ENCODE assay signal across 28 cellular contexts in genomic region chr12:26027401-26027800, GRCh38.
DNase-seq lines count a peak whose midpoint lies in the region; ATAC-seq and TF ChIP-seq lines count a peak whose summit lies in the region.
"Had no signal": no experiment of that assay in that cellular context is flagged by ENCODE, and none has a peak within 500 bp of the region (broad histone marks: within the 10 kb centered on the region; RNA-seq: fewer than 3 reads in every experiment).

No MANE protein-coding gene starts in this region.

- H3K36me3 ChIP-seq in HEK293 (ENCODE audit: control insufficient read depth in 2 of 2, insufficient read depth in 1 of 2, low read length in 2 of 2), result no peaks in the 10 kb centered on the region
- H3K36me3 ChIP-seq: HAP-1, upper lobe of left lung had no signal

- H3K4me3 ChIP-seq in HEK293 (ENCODE audit: low read depth, low read length) (no peak overlapping the region), epithelial cell of esophagus (ENCODE audit: low read length) (no peak overlapping the region)
- H3K4me3 ChIP-seq: coronary artery, HAP-1, upper lobe of left lung had no signal

- no peak overlapping the region for H3K4me3 Mint-ChIP-seq in mesothelial cell of epicardium
- H3K4me3 Mint-ChIP-seq: activated CD8-positive, alpha-beta T cell treated with anti-CD3 and anti-CD28 coated beads for 36 hours; activated naive CD8-positive, alpha-beta T cell; CD4-positive, alpha-beta T cell; natural killer cell treated with Interleukin-12 subunit alpha and Interleukin-12 subunit beta and Interleukin-15 and Interleukin-18, amount 100 ng/mL, for 72 hours; stimulated activated memory B cell treated with anti-CD40 and anti-IgM and Interleukin-4, amounts not matched to agents 10 μg/mL and 1 μg/mL and 100 μg/mL, for 72 hours had no signal

- TF ChIP-seq CTCF in HEK293 (tag by site-specific recombination; IDR thresholded peaks at IDR 0.05) (no peak), epithelial cell of esophagus (IDR thresholded peaks at IDR 0.05; ENCODE audit: insufficient read depth, low read depth, low read length, missing control alignments) (no peak), mesothelial cell of epicardium (IDR thresholded peaks at IDR 0.05; ENCODE audit: unreplicated experiment) (no peak)

- POLR2A ChIA-PET in HEK293 (lab: Yijun Ruan, JAX), result no interaction called here

- H3K4me1 ChIP-seq in HEK293 (ENCODE audit: control insufficient read depth, insufficient read depth, low read length), result peaks cover 19% of the 10 kb centered on the region

- peak; percentile 8 for DNase-seq in epithelial cell of esophagus (ENCODE audit: low read depth)
- no peak for DNase-seq in mesothelial cell of epicardium (ENCODE audit: low spot score in 2 of 2, unreplicated experiment in 2 of 2)
- no peak for DNase-seq in SHP77 treated with DMSO at 0.1 percent for 48 hours (lab: John Stamatoyannopoulos, UW)
- no peak for DNase-seq in NCI-H2107 (lab: John Stamatoyannopoulos, UW)
- no peak for DNase-seq in COR-L47 (lab: John Stamatoyannopoulos, UW)
- DNase-seq: activated CD4-positive, alpha-beta T cell treated with anti-CD3 and anti-CD28 coated beads for 1 hour; activated CD8-positive, alpha-beta T cell treated with anti-CD3 and anti-CD28 coated beads for 36 hours; activated effector memory CD4-positive, alpha-beta T cell treated with Interleukin-2 at 50 U/mL for 16 hours; anterior cingulate cortex; CD4-positive, alpha-beta T cell; effector memory CD4-positive, alpha-beta T cell; foreskin melanocyte; Kasumi-1; left ventricle myocardium superior; NCI-H510A; stimulated activated CD4-positive, alpha-beta T cell treated with anti-CD3 and anti-CD28 coated beads, Interleukin-4, amount 100 ng/mL, for 4 hours; substantia nigra; T-helper 2 cell; upper lobe of left lung had no signal

- CTCF ChIA-PET in HEK293 (lab: Yijun Ruan, JAX), result interaction anchor here (0.9 to 4.3 kb wide), 4 partner anchors 10 to 14 kb away, joined by 3 to 20 read pairs (median 4); no protein-coding TSS in a partner anchor

- H3K9me3 Mint-ChIP-seq in mesothelial cell of epicardium, result peaks cover 11% of the 10 kb centered on the region
- H3K9me3 Mint-ChIP-seq: activated CD8-positive, alpha-beta T cell treated with anti-CD3 and anti-CD28 coated beads for 36 hours; CD4-positive, alpha-beta T cell; natural killer cell treated with Interleukin-12 subunit alpha and Interleukin-12 subunit beta and Interleukin-15 and Interleukin-18, amount 100 ng/mL, for 72 hours; stimulated activated memory B cell treated with anti-CD40 and anti-IgM and Interleukin-4, amounts not matched to agents 10 μg/mL and 1 μg/mL and 100 μg/mL, for 72 hours had no signal

- H3K36me3 Mint-ChIP-seq in mesothelial cell of epicardium, result peaks cover 16% of the 10 kb centered on the region
- H3K36me3 Mint-ChIP-seq: activated naive CD8-positive, alpha-beta T cell; natural killer cell treated with Interleukin-12 subunit alpha and Interleukin-12 subunit beta and Interleukin-15 and Interleukin-18, amount 100 ng/mL, for 72 hours; stimulated activated memory B cell treated with anti-CD40 and anti-IgM and Interleukin-4, amounts not matched to agents 10 μg/mL and 1 μg/mL and 100 μg/mL, for 72 hours had no signal

- H3K27ac Mint-ChIP-seq in mesothelial cell of epicardium, result peak overlapping the region; percentile 3
- H3K27ac Mint-ChIP-seq: activated CD8-positive, alpha-beta T cell treated with anti-CD3 and anti-CD28 coated beads for 36 hours; activated naive CD8-positive, alpha-beta T cell; CD4-positive, alpha-beta T cell; natural killer cell treated with Interleukin-12 subunit alpha and Interleukin-12 subunit beta and Interleukin-15 and Interleukin-18, amount 100 ng/mL, for 72 hours; stimulated activated memory B cell treated with anti-CD40 and anti-IgM and Interleukin-4, amounts not matched to agents 10 μg/mL and 1 μg/mL and 100 μg/mL, for 72 hours had no signal

- no peaks in the 10 kb centered on the region for H3K9me3 ChIP-seq in HEK293 (ENCODE audit: control insufficient read depth, insufficient read depth, low read depth, low read length)
- H3K9me3 ChIP-seq: HAP-1, upper lobe of left lung had no signal

- H3K4me1 Mint-ChIP-seq in mesothelial cell of epicardium, result peaks cover 31% of the 10 kb centered on the region
- H3K4me1 Mint-ChIP-seq: stimulated activated memory B cell treated with anti-CD40 and anti-IgM and Interleukin-4, amounts not matched to agents 10 μg/mL and 1 μg/mL and 100 μg/mL, for 72 hours had no signal

- H3K27ac ChIP-seq in HEK293 (ENCODE audit: extremely low read depth, low read depth, low read length), result no peak overlapping the region
- H3K27ac ChIP-seq: coronary artery, HL-60, upper lobe of left lung had no signal

- H3K27me3 Mint-ChIP-seq in mesothelial cell of epicardium (ENCODE audit: low read depth), result no peaks in the 10 kb centered on the region
- H3K27me3 Mint-ChIP-seq: activated naive CD8-positive, alpha-beta T cell; CD4-positive, alpha-beta T cell had no signal

- no peak for ATAC-seq in GM19455 (IDR thresholded peaks at IDR 0.05; ENCODE audit: unreplicated experiment)
- ATAC-seq: activated CD8-positive, alpha-beta T cell treated with anti-CD3 and anti-CD28 coated beads for 36 hours; esophagus mucosa; natural killer cell treated with Interleukin-12 subunit alpha and Interleukin-12 subunit beta and Interleukin-15 and Interleukin-18, amount 100 ng/mL, for 72 hours; stimulated activated memory B cell treated with anti-CD40 and anti-IgM and Interleukin-4, amounts not matched to agents 10 μg/mL and 1 μg/mL and 100 μg/mL, for 72 hours had no signal

TF ChIP-seq in HEK293, 187 proteins besides CTCF, POLR2A, EP300 and RAD21:
- no peak for TF ChIP-seq ZNF544 (tag by site-specific recombination; IDR thresholded peaks at IDR 0.05)
- TF ChIP-seq TCF7L2 (IDR thresholded peaks at IDR 0.05; ENCODE audit: borderline replicate concordance, low read depth, low read length), result 0 out of 2 replicates have a peak, but pooled peaks have one; percentile 26
- TF ChIP-seq, protein P1, sequence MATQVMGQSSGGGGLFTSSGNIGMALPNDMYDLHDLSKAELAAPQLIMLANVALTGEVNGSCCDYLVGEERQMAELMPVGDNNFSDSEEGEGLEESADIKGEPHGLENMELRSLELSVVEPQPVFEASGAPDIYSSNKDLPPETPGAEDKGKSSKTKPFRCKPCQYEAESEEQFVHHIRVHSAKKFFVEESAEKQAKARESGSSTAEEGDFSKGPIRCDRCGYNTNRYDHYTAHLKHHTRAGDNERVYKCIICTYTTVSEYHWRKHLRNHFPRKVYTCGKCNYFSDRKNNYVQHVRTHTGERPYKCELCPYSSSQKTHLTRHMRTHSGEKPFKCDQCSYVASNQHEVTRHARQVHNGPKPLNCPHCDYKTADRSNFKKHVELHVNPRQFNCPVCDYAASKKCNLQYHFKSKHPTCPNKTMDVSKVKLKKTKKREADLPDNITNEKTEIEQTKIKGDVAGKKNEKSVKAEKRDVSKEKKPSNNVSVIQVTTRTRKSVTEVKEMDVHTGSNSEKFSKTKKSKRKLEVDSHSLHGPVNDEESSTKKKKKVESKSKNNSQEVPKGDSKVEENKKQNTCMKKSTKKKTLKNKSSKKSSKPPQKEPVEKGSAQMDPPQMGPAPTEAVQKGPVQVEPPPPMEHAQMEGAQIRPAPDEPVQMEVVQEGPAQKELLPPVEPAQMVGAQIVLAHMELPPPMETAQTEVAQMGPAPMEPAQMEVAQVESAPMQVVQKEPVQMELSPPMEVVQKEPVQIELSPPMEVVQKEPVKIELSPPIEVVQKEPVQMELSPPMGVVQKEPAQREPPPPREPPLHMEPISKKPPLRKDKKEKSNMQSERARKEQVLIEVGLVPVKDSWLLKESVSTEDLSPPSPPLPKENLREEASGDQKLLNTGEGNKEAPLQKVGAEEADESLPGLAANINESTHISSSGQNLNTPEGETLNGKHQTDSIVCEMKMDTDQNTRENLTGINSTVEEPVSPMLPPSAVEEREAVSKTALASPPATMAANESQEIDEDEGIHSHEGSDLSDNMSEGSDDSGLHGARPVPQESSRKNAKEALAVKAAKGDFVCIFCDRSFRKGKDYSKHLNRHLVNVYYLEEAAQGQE (tag by site-specific recombination; IDR thresholded peaks at IDR 0.05), result peak; percentile 36; the same call in 1 of the 2 replicates
